Comparison of ENCODE assay signal across 8 cellular contexts in the genomic region with DNA sequence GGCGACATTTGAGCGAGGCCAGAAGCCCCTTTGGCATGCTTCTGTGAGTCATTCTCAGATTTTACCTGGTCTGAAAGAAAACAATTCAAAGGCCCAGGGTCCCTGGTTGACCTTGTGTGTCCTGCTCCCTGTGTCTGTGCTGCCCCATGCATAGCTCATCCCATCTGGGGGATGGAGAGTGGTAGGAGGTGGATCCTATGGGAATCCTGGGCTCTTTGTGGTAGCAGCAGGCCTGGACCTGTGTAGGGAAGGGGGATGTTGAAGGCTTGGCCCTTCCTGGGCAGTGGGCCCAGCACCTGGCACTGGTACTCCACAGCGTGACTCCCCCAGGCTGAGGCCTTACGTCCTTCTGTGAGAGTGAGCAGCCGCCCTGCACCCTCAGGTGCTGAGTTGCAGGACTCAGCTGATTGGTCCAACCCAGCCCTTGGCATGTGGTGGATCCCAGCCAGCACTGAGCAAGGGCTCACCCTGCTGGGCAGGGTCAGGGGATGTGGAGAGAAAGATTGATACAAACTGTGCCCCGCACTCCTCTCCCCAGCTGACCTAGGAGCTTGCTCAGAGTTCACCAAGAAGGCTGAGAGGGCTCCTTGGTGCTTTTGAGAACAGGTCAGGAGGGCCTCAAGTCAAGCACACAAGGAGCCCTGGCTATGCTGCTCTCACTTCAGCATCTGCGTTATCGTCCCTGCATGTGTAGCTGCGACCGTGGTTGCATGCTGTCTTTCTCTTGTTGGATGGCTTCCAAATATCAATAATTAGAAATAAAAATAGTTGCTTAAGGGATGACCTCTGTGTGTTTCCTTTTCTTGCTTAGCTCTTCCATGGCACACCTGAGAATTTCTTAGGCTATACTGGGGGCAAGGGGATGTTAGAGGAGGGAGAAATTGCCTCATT. TPM values are rescaled to one million over a fixed set of nuclear protein-coding genes. Genes with fewer than 3 reads are reported as not detected.
DNase-seq lines count a peak whose midpoint lies in the region; ATAC-seq and TF ChIP-seq lines count a peak whose summit lies in the region.

No MANE protein-coding gene starts in this region.

- intact Hi-C loops in upper lobe of right lung (cut with DNase I) = no loop called here

- no peaks in the 10 kb centered on the region for H3K4me1 ChIP-seq in upper lobe of right lung

- no peaks in the 10 kb centered on the region for H3K9me3 ChIP-seq in upper lobe of right lung

- TF ChIP-seq CTCF in kidney epithelial cell (IDR thresholded peaks at IDR 0.05; ENCODE audit: insufficient read depth, low read length, poor library complexity, severe bottlenecking) (peak; percentile 23), upper lobe of right lung (IDR thresholded peaks at IDR 0.05) (no peak)

- H3K27me3 ChIP-seq in kidney epithelial cell (ENCODE audit: control insufficient read depth, insufficient read depth, low read length) (no peaks in the 10 kb centered on the region), upper lobe of right lung (no peaks in the 10 kb centered on the region)

- H3K4me3 ChIP-seq in kidney epithelial cell (ENCODE audit: low read depth, low read length) (no peak overlapping the region), upper lobe of right lung (no peak overlapping the region)

- DNase-seq in activated effector memory CD4-positive, alpha-beta T cell treated with anti-CD3 and anti-CD28 coated beads, Interleukin-2, amount 50 U/mL, for 16 hours = peak; percentile 50
- no peak for DNase-seq in activated effector memory CD4-positive, alpha-beta T cell treated with Interleukin-2 at 50 U/mL for 16 hours
- DNase-seq in amniotic epithelial cell (ENCODE audit: low read depth) (peak; percentile 44), kidney epithelial cell (ENCODE audit: low read depth) (no peak), upper lobe of right lung (no peak), NCI-H2029 treated with DMSO at 0.1 percent for 48 hours (lab: John Stamatoyannopoulos, UW) (no peak)

- H3K27ac ChIP-seq in upper lobe of right lung = no peak overlapping the region

- no peaks in the 10 kb centered on the region for H3K36me3 ChIP-seq in kidney epithelial cell (ENCODE audit: control insufficient read depth, insufficient read depth, low read length)
- H3K36me3 ChIP-seq in upper lobe of right lung = peaks cover 4% of the 10 kb centered on the region

- ATAC-seq in upper lobe of right lung (peak; percentile 69), GM21529 (IDR thresholded peaks at IDR 0.05; ENCODE audit: unreplicated experiment) (no peak), HG03095 (IDR thresholded peaks at IDR 0.05; ENCODE audit: unreplicated experiment) (no peak)

RNA-seq across cellular contexts. Expression of a gene that starts 21.4 kb away (rescaled TPM):
- 14.0 and 16.0 TPM in 2 replicates for total RNA-seq in kidney epithelial cell
- 36.7 TPM for total RNA-seq in upper lobe of right lung

RNA-seq across cellular contexts. Expression of a gene that starts 32.1 kb away (rescaled TPM):
- total RNA-seq in kidney epithelial cell = 2.3 and 3.4 TPM in 2 replicates
- 14.4 TPM for total RNA-seq in upper lobe of right lung

RNA-seq across cellular contexts. Expression of a gene that starts 32.3 kb away (rescaled TPM):
- total RNA-seq in kidney epithelial cell = 11.9 and 16.5 TPM in 2 replicates
- 22.4 TPM for total RNA-seq in upper lobe of right lung

Comparison
In these comparisons a context has a peak if more than half of its experiments do, and no peak if none do; other contexts are left out.
1. DNase-seq: peak in activated effector memory CD4-positive, alpha-beta T cell treated with anti-CD3 and anti-CD28 coated beads, Interleukin-2, amount 50 U/mL, for 16 hours (single experiment) and amniotic epithelial cell (single experiment); none in activated effector memory CD4-positive, alpha-beta T cell treated with Interleukin-2 at 50 U/mL for 16 hours (single experiment), kidney epithelial cell (single experiment), upper lobe of right lung (single experiment) and NCI-H2029 treated with DMSO at 0.1 percent for 48 hours (single experiment).